ENCODE assay signal across 25 cellular contexts in the genomic region with DNA sequence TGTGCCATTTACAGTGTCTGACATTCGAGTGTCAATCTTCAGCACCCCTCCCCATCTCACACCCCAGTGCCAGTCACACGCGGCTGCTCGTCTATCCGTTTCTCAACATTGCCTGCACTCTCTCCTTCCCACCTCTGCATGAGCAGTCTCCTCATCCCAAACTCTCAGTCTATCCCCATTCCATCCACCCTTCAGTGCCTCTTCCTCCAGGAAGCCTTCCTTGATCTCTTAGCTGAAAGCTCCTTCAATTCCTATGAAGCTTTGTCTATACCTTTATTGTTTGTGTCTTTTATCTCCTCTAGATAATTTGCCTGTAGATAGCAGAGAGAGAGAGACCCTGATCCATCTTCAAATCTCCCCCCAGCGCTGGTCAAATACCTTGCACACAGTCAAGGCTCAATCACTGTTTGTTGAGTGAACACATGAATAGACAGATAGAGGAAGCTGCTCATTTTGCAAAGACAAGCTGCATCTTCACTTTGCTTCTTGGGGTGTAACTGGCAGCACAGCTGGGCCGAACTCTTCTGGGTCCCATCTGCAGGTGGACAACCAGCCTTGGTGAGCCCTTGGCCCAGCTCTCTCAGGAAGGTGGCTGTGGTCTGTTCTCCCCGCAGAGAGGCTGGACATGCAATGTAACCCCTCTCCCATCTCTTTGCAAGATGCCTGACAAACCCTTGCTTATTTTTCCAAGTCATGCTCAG. TPM values are rescaled to one million over a fixed set of nuclear protein-coding genes. Genes with fewer than 3 reads are reported as not detected.
A peak's percentile ranks its signal among the peaks of the same experiment; 100 is the strongest.
DNase-seq lines count a peak whose midpoint lies in the region; ATAC-seq and TF ChIP-seq lines count a peak whose summit lies in the region.
"Had no signal": no experiment of that assay in that cellular context is flagged by ENCODE, and none has a peak within 500 bp of the region (broad histone marks: within the 10 kb centered on the region; RNA-seq: fewer than 3 reads in every experiment).

No MANE protein-coding gene starts in this region.

- no peak overlapping the region for H3K23ac ChIP-seq in mesenchymal stem cell (ENCODE audit: low read length in 2 of 2)

- H4K8ac ChIP-seq in mesenchymal stem cell (ENCODE audit: low read length): peak overlapping the region; percentile 77

- no peak overlapping the region for H2AK5ac ChIP-seq in mesenchymal stem cell (ENCODE audit: low read length, severe bottlenecking)

- peaks cover 14% of the 10 kb centered on the region for H3K4me1 Mint-ChIP-seq in T-helper 2 cell treated with Interferon-gamma antibody and Interleukin-4, amounts not matched to agents 5 μg/mL and 100 μg/mL, for 36 hours (ENCODE audit: low read depth)

- H3K9me3 Mint-ChIP-seq in T-helper 2 cell treated with Interferon-gamma antibody and Interleukin-4, amounts not matched to agents 5 μg/mL and 100 μg/mL, for 36 hours: peaks cover 5% of the 10 kb centered on the region
- H3K9me3 Mint-ChIP-seq: stimulated activated naive CD8-positive, alpha-beta T cell treated with anti-CD3 and anti-CD28 coated beads, Interleukin-15, amount 100 ng/mL, for 72 hours had no signal

- no peak overlapping the region for H3K4me2 ChIP-seq in mesenchymal stem cell (ENCODE audit: low read length, poor library complexity, severe bottlenecking)

- H3K9me3 ChIP-seq in BE2C (no peaks in the 10 kb centered on the region), mesenchymal stem cell (ENCODE audit: control insufficient read depth, low read length) (no peaks in the 10 kb centered on the region)
- H3K9me3 ChIP-seq: esophagus squamous epithelium, SJSA1 had no signal

- no peak overlapping the region for H3K9ac ChIP-seq in mesenchymal stem cell (ENCODE audit: low read length)

- DNase-seq in T-helper 2 cell treated with Interferon-gamma antibody and Interleukin-4, amounts not matched to agents 5 μg/mL and 100 μg/mL, for 36 hours (ENCODE audit: low spot score): no peak
- DNase-seq in T-helper 2 cell: no peak
- DNase-seq in BE2C: peak; percentile 0
- peak; percentile 33 for DNase-seq in activated CD8-positive, alpha-beta memory T cell treated with anti-CD3 and anti-CD28 coated beads, Interleukin-2, amount 50 U/mL, for 48 hours
- DNase-seq in mesenchymal stem cell: no peak
- no peak for DNase-seq in GM13976 (ENCODE audit: low spot score)
- DNase-seq in AG08395 (ENCODE audit: low spot score): no peak
- DNase-seq: 8988T; activated CD4-positive, CD25-positive, alpha-beta regulatory T cell treated with anti-CD3 and anti-CD28 coated beads, Interleukin-2, amount 50 U/mL, for 72 hours; activated T-cell treated with anti-CD3 and anti-CD28 coated beads, Interleukin-2, amount 50 U/mL, for 72 hours; caudate nucleus; esophagus squamous epithelium; NCI-H187; NCI-H345; nephron progenitor cell; small intestine; stimulated activated CD4-positive, alpha-beta T cell treated with anti-CD3 and anti-CD28 coated beads, Interleukin-2, amount 100 ng/mL, for 48 hours; stimulated activated naive CD8-positive, alpha-beta T cell treated with anti-CD3 and anti-CD28 coated beads, Interleukin-15, amount 100 ng/mL, for 72 hours; trophoblast cell had no signal

- no peak overlapping the region for H3K4me3 ChIP-seq in BE2C (ENCODE audit: low read depth, low read length)
- H3K4me3 ChIP-seq in mesenchymal stem cell (ENCODE audit: insufficient read depth in 1 of 2, low read depth in 1 of 2, low read length in 2 of 2): no peak overlapping the region
- H3K4me3 ChIP-seq: esophagus squamous epithelium, SJSA1 had no signal

- no peak for TF ChIP-seq CTCF in BE2C (IDR thresholded peaks at IDR 0.05; ENCODE audit: low read depth, low read length)
- no peak for TF ChIP-seq CTCF in GM13976 (IDR thresholded peaks at IDR 0.05; ENCODE audit: borderline replicate concordance, control extremely low read depth, extremely low read depth, insufficient read depth, missing control alignments)

- H2BK120ac ChIP-seq in mesenchymal stem cell (ENCODE audit: low read depth, low read length): peak overlapping the region; percentile 64

- H4K91ac ChIP-seq in mesenchymal stem cell (ENCODE audit: low read length): peak overlapping the region; percentile 66

- H3K27me3 Mint-ChIP-seq in T-helper 2 cell treated with Interferon-gamma antibody and Interleukin-4, amounts not matched to agents 5 μg/mL and 100 μg/mL, for 36 hours (ENCODE audit: low read depth): peaks cover 3% of the 10 kb centered on the region
- H3K27me3 Mint-ChIP-seq: progenitor cell of endocrine pancreas; stimulated activated naive CD8-positive, alpha-beta T cell treated with anti-CD3 and anti-CD28 coated beads, Interleukin-15, amount 100 ng/mL, for 72 hours had no signal

- peaks cover 42% of the 10 kb centered on the region for H3K79me1 ChIP-seq in mesenchymal stem cell (replicated peaks; ENCODE audit: low read length, poor library complexity, severe bottlenecking)

- peak overlapping the region; percentile 63 to 82 for H3K18ac ChIP-seq in mesenchymal stem cell (ENCODE audit: low read depth in 1 of 2, low read length in 2 of 2)

- WGBS in mesenchymal stem cell: 88% methylated on average over 8 of the region's 8 CpGs

- H3K36me3 ChIP-seq in BE2C (no peaks in the 10 kb centered on the region), mesenchymal stem cell (ENCODE audit: control insufficient read depth in 1 of 2, insufficient read depth in 2 of 2, low read depth in 1 of 2, low read length in 2 of 2) (peaks cover 0 to 43% of the 10 kb centered on the region in 2 experiments)
- H3K36me3 ChIP-seq: esophagus squamous epithelium, SJSA1 had no signal

- peak overlapping the region; percentile 28 for H3K4me3 Mint-ChIP-seq in T-helper 2 cell treated with Interferon-gamma antibody and Interleukin-4, amounts not matched to agents 5 μg/mL and 100 μg/mL, for 36 hours
- H3K4me3 Mint-ChIP-seq: activated T-cell treated with anti-CD3 and anti-CD28 coated beads, Interleukin-2, amount 50 U/mL, for 72 hours; mesothelial cell of epicardium; nephron progenitor cell; stimulated activated naive CD8-positive, alpha-beta T cell treated with anti-CD3 and anti-CD28 coated beads, Interleukin-15, amount 100 ng/mL, for 72 hours had no signal

- no peak overlapping the region for H3K27ac Mint-ChIP-seq in T-helper 2 cell treated with Interferon-gamma antibody and Interleukin-4, amounts not matched to agents 5 μg/mL and 100 μg/mL, for 36 hours
- H3K27ac Mint-ChIP-seq: activated T-cell treated with anti-CD3 and anti-CD28 coated beads, Interleukin-2, amount 50 U/mL, for 72 hours; mesothelial cell of epicardium; progenitor cell of endocrine pancreas had no signal

- no peak overlapping the region for H2BK5ac ChIP-seq in mesenchymal stem cell (ENCODE audit: low read depth, low read length, poor library complexity, severe bottlenecking)

- peaks cover 3% of the 10 kb centered on the region for H3K36me3 Mint-ChIP-seq in T-helper 2 cell treated with Interferon-gamma antibody and Interleukin-4, amounts not matched to agents 5 μg/mL and 100 μg/mL, for 36 hours (ENCODE audit: low read depth)
- H3K36me3 Mint-ChIP-seq: mesothelial cell of epicardium had no signal

- peak overlapping the region in 1 of 2 experiments; percentile 57 for H3K14ac ChIP-seq in mesenchymal stem cell (ENCODE audit: low read length in 2 of 2)

- in situ Hi-C loops in GM13976 (cut with MboI; ENCODE audit: low sequenced_read_pairs, unreplicated experiment): no loop called here

- no peak overlapping the region for H3K27ac ChIP-seq in mesenchymal stem cell (ENCODE audit: low read length, poor library complexity, severe bottlenecking)
- H3K27ac ChIP-seq: C4-2B, esophagus squamous epithelium, SJSA1 had no signal

- H2BK15ac ChIP-seq in mesenchymal stem cell (ENCODE audit: low read depth, poor library complexity, severe bottlenecking): peak overlapping the region; percentile 46

- H3K4me1 ChIP-seq in BE2C (peaks cover 5% of the 10 kb centered on the region; the same call in 1 of the 2 replicates), mesenchymal stem cell (ENCODE audit: control insufficient read depth, insufficient read depth, low read depth, low read length) (peaks cover 21% of the 10 kb centered on the region)

- H3K27me3 ChIP-seq in BE2C: no peaks in the 10 kb centered on the region
- H3K27me3 ChIP-seq in mesenchymal stem cell (ENCODE audit: control insufficient read depth in 1 of 2, insufficient read depth in 1 of 2, low read length in 2 of 2): no peaks in the 10 kb centered on the region
- H3K27me3 ChIP-seq: esophagus squamous epithelium, SJSA1 had no signal

- H2BK12ac ChIP-seq in mesenchymal stem cell (ENCODE audit: low read length in 2 of 2): peak overlapping the region; percentile 49 to 84

- peak overlapping the region in 1 of 2 experiments; percentile 46 for H3K4ac ChIP-seq in mesenchymal stem cell (ENCODE audit: low read depth in 1 of 2, low read length in 2 of 2)

- no peak for ATAC-seq in HG03196 (IDR thresholded peaks at IDR 0.05; ENCODE audit: unreplicated experiment)
- ATAC-seq: HepG2; stimulated activated naive CD8-positive, alpha-beta T cell treated with anti-CD3 and anti-CD28 coated beads, Interleukin-15, amount 100 ng/mL, for 72 hours had no signal

- no peak overlapping the region for H2AFZ ChIP-seq in mesenchymal stem cell (ENCODE audit: low read depth, low read length)

RNA-seq across cellular contexts. Expression of a gene that starts 52.8 kb away (rescaled TPM):
- polyA plus RNA-seq in BE2C (2012; ENCODE audit: insufficient read depth, insufficient read length, low read depth): 3.9 TPM
- polyA plus RNA-seq in mesenchymal stem cell (2013, experiment 1 of 2): 146 TPM
- polyA plus RNA-seq in mesenchymal stem cell (2013, experiment 2 of 2): 150 TPM
- polyA plus RNA-seq: HepG2 had no signal

Comparison
In these comparisons a context has a peak if more than half of its experiments do, and no peak if none do; other contexts are left out.
1. DNase-seq: peak in BE2C (single experiment) and activated CD8-positive, alpha-beta memory T cell treated with anti-CD3 and anti-CD28 coated beads, Interleukin-2, amount 50 U/mL, for 48 hours (single experiment); none in T-helper 2 cell treated with Interferon-gamma antibody and Interleukin-4, amounts not matched to agents 5 μg/mL and 100 μg/mL, for 36 hours (single experiment), T-helper 2 cell (0 of 5), mesenchymal stem cell (single experiment), GM13976 (single experiment) and AG08395 (single experiment).